In genomic region chr12:29039013-29039412, GRCh38 we compare ENCODE assay signal across 20 cellular contexts.
DNase-seq lines count a peak whose midpoint lies in the region; ATAC-seq and TF ChIP-seq lines count a peak whose summit lies in the region.
"Had no signal": no experiment of that assay in that cellular context is flagged by ENCODE, and none has a peak within 500 bp of the region (broad histone marks: within the 10 kb centered on the region; RNA-seq: fewer than 3 reads in every experiment).

No MANE protein-coding gene starts in this region.

- no peaks in the 10 kb centered on the region for H3K9me3 ChIP-seq in left lung
- H3K9me3 ChIP-seq: body of pancreas, transverse colon had no signal

- H3K4me3 ChIP-seq in HFF-Myc (replicated peaks; ENCODE audit: low read depth, low read length): no peak overlapping the region
- H3K4me3 ChIP-seq in choroid plexus epithelial cell (ENCODE audit: low read depth, low read length): no peak overlapping the region
- no peak overlapping the region for H3K4me3 ChIP-seq in left lung
- H3K4me3 ChIP-seq: body of pancreas, transverse colon had no signal

- no peak for TF ChIP-seq POLR2A in GM18505 (IDR thresholded peaks at IDR 0.05; ENCODE audit: borderline replicate concordance, extremely low read depth, insufficient read depth, insufficient read length)

- peak; percentile 22 for ATAC-seq in left lung
- no peak for ATAC-seq in GM18505 (IDR thresholded peaks at IDR 0.05; ENCODE audit: unreplicated experiment)
- ATAC-seq: body of pancreas, PC-3 had no signal

- H3K27me3 ChIP-seq in left lung: no peaks in the 10 kb centered on the region
- H3K27me3 ChIP-seq: body of pancreas, transverse colon had no signal

- TF ChIP-seq CTCF in HFF-Myc (IDR thresholded peaks at IDR 0.05; ENCODE audit: low read depth, low read length, missing control alignments) (no peak), choroid plexus epithelial cell (conservative IDR thresholded peaks at IDR 0.05; ENCODE audit: low read depth, low read length) (no peak), left lung (IDR thresholded peaks at IDR 0.05) (no peak)

- DNase-seq in AG08395 (ENCODE audit: low spot score) (peak; percentile 70), HFF-Myc (ENCODE audit: extremely low read depth, low read depth) (peak; percentile 80), choroid plexus epithelial cell (ENCODE audit: low read depth) (peak; percentile 97), left lung (no peak), kidney glomerular epithelial cell (lab: John Stamatoyannopoulos, UW) (no peak), hypothalamus (lab: John Stamatoyannopoulos, UW) (no peak), superior temporal gyrus (ENCODE audit: extremely low spot score) (no peak)
- DNase-seq: activated gamma-delta T cell; body of pancreas; GDM1; glutamatergic neuron; mesendoderm; NCI-H2029; NCI-H69; nephron progenitor cell; PC-3; stimulated activated CD4-positive, alpha-beta T cell treated with anti-CD3 and anti-CD28 coated beads, Interleukin-2, amount 100 ng/mL, for 24 hours; transverse colon had no signal

- H3K27ac ChIP-seq in left lung: no peak overlapping the region
- H3K27ac ChIP-seq: body of pancreas, transverse colon, VCaP had no signal

- H3K36me3 ChIP-seq in left lung: no peaks in the 10 kb centered on the region
- H3K36me3 ChIP-seq: transverse colon had no signal

- H3K4me1 ChIP-seq in left lung: no peaks in the 10 kb centered on the region
- H3K4me1 ChIP-seq: body of pancreas had no signal

- intact Hi-C loops in left lung (cut with DNase I): no loop called here

Comparison
In these comparisons a context has a peak if more than half of its experiments do, and no peak if none do; other contexts are left out.
1. DNase-seq: peak in AG08395 (single experiment), HFF-Myc (single experiment) and choroid plexus epithelial cell (single experiment); none in left lung (0 of 2), kidney glomerular epithelial cell (single experiment), hypothalamus (0 of 51) and superior temporal gyrus (single experiment).